17 cellular contexts compared by ENCODE assay signal in genomic region chr7:40584667-40585433, GRCh38.
A peak's percentile ranks its signal among the peaks of the same experiment; 100 is the strongest.
DNase-seq lines count a peak whose midpoint lies in the region; ATAC-seq and TF ChIP-seq lines count a peak whose summit lies in the region.
"Had no signal": no experiment of that assay in that cellular context is flagged by ENCODE, and none has a peak within 500 bp of the region (broad histone marks: within the 10 kb centered on the region; RNA-seq: fewer than 3 reads in every experiment).

No MANE protein-coding gene starts in this region.

- no peaks in the 10 kb centered on the region for H3K9me3 ChIP-seq in effector memory CD4-positive, alpha-beta T cell (ENCODE audit: control insufficient read depth, low read length)
- no peaks in the 10 kb centered on the region for H3K9me3 ChIP-seq in colonic mucosa
- H3K9me3 ChIP-seq: neutrophil, sigmoid colon had no signal

- in situ Hi-C loops in astrocyte of the spinal cord (cut with HindIII; ENCODE audit: low sequenced_read_pairs) = no loop called here

- no peaks in the 10 kb centered on the region for H3K4me1 ChIP-seq in effector memory CD4-positive, alpha-beta T cell (ENCODE audit: control insufficient read depth, insufficient read depth, low read length, poor library complexity, severe bottlenecking)
- H3K4me1 ChIP-seq in colonic mucosa = no peaks in the 10 kb centered on the region

- TF ChIP-seq CTCF in astrocyte of the spinal cord (IDR thresholded peaks at IDR 0.05; ENCODE audit: low read depth, low read length) (no peak), colonic mucosa (IDR thresholded peaks at IDR 0.05) (no peak)

- H3K4me3 ChIP-seq in astrocyte of the spinal cord (ENCODE audit: low read depth, low read length) = no peak overlapping the region
- no peak overlapping the region for H3K4me3 ChIP-seq in effector memory CD4-positive, alpha-beta T cell (ENCODE audit: insufficient read depth, low read depth, low read length, poor library complexity, severe bottlenecking)
- H3K4me3 ChIP-seq in colonic mucosa = no peak overlapping the region
- H3K4me3 ChIP-seq: sigmoid colon had no signal

- H3K9ac ChIP-seq in colonic mucosa (ENCODE audit: low read depth in 2 of 2, low read length in 2 of 2) = no peak overlapping the region

- DNase-seq in H4 (ENCODE audit: low spot score) (peak; percentile 44), NCI-H226 (peak; percentile 27), astrocyte of the spinal cord (ENCODE audit: low read depth, low spot score) (peak; percentile 30), iris pigment epithelial cell (ENCODE audit: low read depth) (peak; percentile 66), colonic mucosa (no peak)
- no peak for DNase-seq in effector memory CD4-positive, alpha-beta T cell
- no peak for DNase-seq in activated CD4-positive, CD25-positive, alpha-beta regulatory T cell (lab: John Stamatoyannopoulos, UW)
- DNase-seq: activated CD4-positive, CD25-positive, alpha-beta regulatory T cell treated with anti-CD3 and anti-CD28 coated beads, Interleukin-2, amount 50 U/mL, for 72 hours; activated CD8-positive, alpha-beta memory T cell treated with anti-CD3 and anti-CD28 coated beads, Interleukin-2, amount 50 U/mL, for 48 hours; activated naive CD4-positive, alpha-beta T cell treated with anti-CD3 and anti-CD28 coated beads for 36 hours; effector CD4-positive, alpha-beta T cell; immature natural killer cell; NCI-H1105; NCI-H2171 treated with DMSO at 0.1 percent for 48 hours; sigmoid colon had no signal

- H3K27ac ChIP-seq in effector memory CD4-positive, alpha-beta T cell (ENCODE audit: insufficient read depth, low read length, poor library complexity, severe bottlenecking) = no peak overlapping the region
- no peak overlapping the region for H3K27ac ChIP-seq in colonic mucosa
- H3K27ac ChIP-seq: neutrophil, sigmoid colon had no signal

- H3K27me3 ChIP-seq in effector memory CD4-positive, alpha-beta T cell (replicated peaks; ENCODE audit: control insufficient read depth, insufficient read depth, low read length, poor library complexity, severe bottlenecking) = no peaks in the 10 kb centered on the region
- no peaks in the 10 kb centered on the region for H3K27me3 ChIP-seq in colonic mucosa
- H3K27me3 ChIP-seq: neutrophil, sigmoid colon had no signal

- H3K36me3 ChIP-seq in effector memory CD4-positive, alpha-beta T cell (ENCODE audit: control insufficient read depth, insufficient read depth, low read length) = no peaks in the 10 kb centered on the region
- H3K36me3 ChIP-seq in colonic mucosa = no peaks in the 10 kb centered on the region
- H3K36me3 ChIP-seq: neutrophil, sigmoid colon had no signal

- intact Hi-C loops in colonic mucosa (cut with DNase I) = no loop called here

- ATAC-seq in GM21390 (IDR thresholded peaks at IDR 0.05; ENCODE audit: unreplicated experiment) = no peak

Comparison
In these comparisons a context has a peak if more than half of its experiments do, and no peak if none do; other contexts are left out.
1. DNase-seq: peak in H4 (single experiment), NCI-H226 (single experiment), astrocyte of the spinal cord (single experiment) and iris pigment epithelial cell (single experiment); none in effector memory CD4-positive, alpha-beta T cell (0 of 3), colonic mucosa (single experiment) and activated CD4-positive, CD25-positive, alpha-beta regulatory T cell (0 of 4).